Comparison of ENCODE assay signal across 12 cellular contexts in the genomic region with DNA sequence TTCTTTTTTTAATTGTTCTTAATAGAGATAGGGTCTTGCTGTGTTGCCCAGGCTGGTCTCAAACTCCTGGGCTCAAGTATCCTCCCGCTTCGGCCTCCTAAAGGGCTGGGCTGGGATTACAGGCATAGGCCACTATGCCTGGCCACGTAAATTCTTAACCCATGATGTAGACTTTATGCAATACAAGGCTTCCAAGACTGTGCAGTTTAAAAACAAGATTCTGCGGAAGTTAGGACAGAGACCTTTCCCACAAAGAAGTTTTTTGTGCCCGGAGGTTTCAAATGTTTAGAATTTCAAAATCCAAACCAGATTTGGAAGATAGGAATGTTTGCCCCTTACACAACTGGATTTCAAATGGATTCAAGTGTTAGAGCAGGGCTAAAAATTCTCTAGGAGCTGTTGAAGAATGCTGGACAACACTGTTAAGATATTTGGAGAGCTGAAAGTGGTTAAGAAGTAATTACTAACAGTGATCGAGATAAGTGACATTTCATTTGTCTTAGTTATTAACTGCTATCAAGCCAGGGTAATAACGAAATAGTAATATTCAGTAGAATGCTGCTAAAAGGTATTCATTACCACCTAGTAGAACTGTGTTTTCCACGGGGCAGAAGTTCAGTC. TPM values are rescaled to one million over a fixed set of nuclear protein-coding genes. Genes with fewer than 3 reads are reported as not detected.
DNase-seq lines count a peak whose midpoint lies in the region; ATAC-seq and TF ChIP-seq lines count a peak whose summit lies in the region.
"Had no signal": no experiment of that assay in that cellular context is flagged by ENCODE, and none has a peak within 500 bp of the region (broad histone marks: within the 10 kb centered on the region; RNA-seq: fewer than 3 reads in every experiment).

No MANE protein-coding gene starts in this region.

- H3K23ac ChIP-seq in trophoblast cell (ENCODE audit: low read length), result no peak overlapping the region

- H3K9me2 ChIP-seq in DOHH2 (replicated peaks; ENCODE audit: control insufficient read depth, low read length), result no peaks in the 10 kb centered on the region

- H3K4me3 Mint-ChIP-seq in IgD-negative memory B cell, result peak overlapping the region in 3 of 4 donors; percentile 34 to 69 (median 65)

- H4K91ac ChIP-seq in trophoblast cell (ENCODE audit: low read depth, low read length), result no peak overlapping the region

- no peaks in the 10 kb centered on the region for H3K27me3 Mint-ChIP-seq in IgD-negative memory B cell

- H3K4me2 ChIP-seq in DOHH2 (ENCODE audit: low read length) (peak overlapping the region; percentile 9), trophoblast cell (ENCODE audit: low read length) (no peak overlapping the region)

- H3K79me2 ChIP-seq in DOHH2 (ENCODE audit: control insufficient read depth, low read length), result peaks cover 97% of the 10 kb centered on the region
- no peaks in the 10 kb centered on the region for H3K79me2 ChIP-seq in trophoblast cell (ENCODE audit: control insufficient read depth, insufficient read depth, low read length, poor library complexity)

- DNase-seq in adipocyte (ENCODE audit: low read depth) (peak; percentile 6), trophoblast cell (peak; percentile 77 to 99), NCI-H446 treated with DMSO at 0.1 percent for 48 hours (lab: John Stamatoyannopoulos, UW) (no peak)
- DNase-seq: activated naive CD4-positive, alpha-beta T cell; DMS79; MG63; NCI-H2227 treated with DMSO at 0.1 percent for 48 hours had no signal

- H2BK12ac ChIP-seq in trophoblast cell (ENCODE audit: low read length), result no peak overlapping the region

- peak overlapping the region; percentile 93 for H3K27ac ChIP-seq in DOHH2 (ENCODE audit: low read depth, low read length)
- H3K27ac ChIP-seq in trophoblast cell (ENCODE audit: low read depth, low read length), result no peak overlapping the region
- H3K27ac ChIP-seq: HL-60 had no signal

- H2AFZ ChIP-seq in trophoblast cell (ENCODE audit: insufficient read depth, low read length, poor library complexity), result no peak overlapping the region

- H3K4me1 ChIP-seq in DOHH2 (ENCODE audit: control insufficient read depth, low read length) (peaks cover 87% of the 10 kb centered on the region), adipocyte (ENCODE audit: control insufficient read depth, insufficient read depth, low read length) (peaks cover 26% of the 10 kb centered on the region), trophoblast cell (ENCODE audit: control insufficient read depth in 1 of 2, insufficient read depth in 2 of 2, low read length in 2 of 2) (no peaks in the 10 kb centered on the region)

- peak overlapping the region; percentile 84 to 96 (median 95) for H3K27ac Mint-ChIP-seq in IgD-negative memory B cell

- peaks cover 0 to 7% (median 3%) of the 10 kb centered on the region in 3 donors for H3K9me3 Mint-ChIP-seq in IgD-negative memory B cell

- H3K14ac ChIP-seq in trophoblast cell (ENCODE audit: low read length), result no peak overlapping the region

- no peak for TF ChIP-seq CTCF in DOHH2 (IDR thresholded peaks at IDR 0.05; ENCODE audit: low read depth, low read length, poor library complexity, severe bottlenecking)

- no peak overlapping the region for H3K4me3 ChIP-seq in DOHH2 (ENCODE audit: low read length)
- H3K4me3 ChIP-seq in adipocyte (ENCODE audit: low read length), result no peak overlapping the region
- H3K4me3 ChIP-seq in trophoblast cell (ENCODE audit: low read depth, low read length), result no peak overlapping the region
- H3K4me3 ChIP-seq: MG63 had no signal

- no peak overlapping the region for H4K8ac ChIP-seq in trophoblast cell (ENCODE audit: low read depth, low read length)

- no peak overlapping the region for H3K18ac ChIP-seq in trophoblast cell (ENCODE audit: low read length)

- ATAC-seq in HG03139 (IDR thresholded peaks at IDR 0.05; ENCODE audit: unreplicated experiment) (no peak), HG02970 (IDR thresholded peaks at IDR 0.05; ENCODE audit: low FRiP score, unreplicated experiment) (no peak)

- H3K4me1 Mint-ChIP-seq in IgD-negative memory B cell, result peaks cover 57 to 71% (median 71%) of the 10 kb centered on the region in 3 donors

- peaks cover 46% of the 10 kb centered on the region for H3F3A ChIP-seq in DOHH2 (ENCODE audit: control insufficient read depth, insufficient read depth)

- H2BK5ac ChIP-seq in trophoblast cell (ENCODE audit: low read depth, low read length, poor library complexity), result no peak overlapping the region

- no peak overlapping the region for H2BK120ac ChIP-seq in trophoblast cell (ENCODE audit: insufficient read depth, low read length, poor library complexity)

- H3K36me3 Mint-ChIP-seq in IgD-negative memory B cell, result peaks cover 14% of the 10 kb centered on the region

- H3K4ac ChIP-seq in trophoblast cell (ENCODE audit: low read depth, low read length), result no peak overlapping the region

- H3K36me3 ChIP-seq in DOHH2 (ENCODE audit: control insufficient read depth, low read length) (peaks cover 86% of the 10 kb centered on the region), adipocyte (ENCODE audit: control insufficient read depth, insufficient read depth, low read length, severe bottlenecking) (peaks cover 46% of the 10 kb centered on the region), trophoblast cell (ENCODE audit: control insufficient read depth in 1 of 2, insufficient read depth in 2 of 2, low read length in 2 of 2) (peaks cover 0 to 1% of the 10 kb centered on the region in 2 experiments)
- H3K36me3 ChIP-seq: MG63 had no signal

- no peaks in the 10 kb centered on the region for H4K20me1 ChIP-seq in DOHH2 (ENCODE audit: control insufficient read depth, insufficient read depth, low read depth, low read length)

- H3K9ac ChIP-seq in adipocyte (ENCODE audit: low read length) (peak overlapping the region; percentile 17), trophoblast cell (ENCODE audit: low read length) (no peak overlapping the region)

- no peak overlapping the region for H4K12ac ChIP-seq in trophoblast cell (ENCODE audit: low read depth, low read length)

- no CpG with 5 or more reads among the region's 8 CpGs for WGBS in trophoblast cell (ENCODE audit: extremely low coverage, insufficient coverage, insufficient read length)

- H3K9me3 ChIP-seq in DOHH2 (ENCODE audit: control insufficient read depth, insufficient read depth, low read length) (peaks cover 3% of the 10 kb centered on the region; the same call in 1 of the 2 replicates), adipocyte (ENCODE audit: control insufficient read depth, low read length) (no peaks in the 10 kb centered on the region), trophoblast cell (ENCODE audit: insufficient read depth, low read depth, low read length) (no peaks in the 10 kb centered on the region)
- H3K9me3 ChIP-seq: MG63 had no signal

- H2AK5ac ChIP-seq in trophoblast cell (ENCODE audit: low read length), result no peak overlapping the region

- no peaks in the 10 kb centered on the region for H3K27me3 ChIP-seq in DOHH2 (ENCODE audit: control insufficient read depth, low read length)
- no peaks in the 10 kb centered on the region for H3K27me3 ChIP-seq in adipocyte (replicated peaks; ENCODE audit: control insufficient read depth, insufficient read depth, low read length)
- no peaks in the 10 kb centered on the region for H3K27me3 ChIP-seq in trophoblast cell (ENCODE audit: insufficient read depth, low read length)
- H3K27me3 ChIP-seq: MG63 had no signal

- H3K79me1 ChIP-seq in trophoblast cell (ENCODE audit: low read length), result no peaks in the 10 kb centered on the region

RNA-seq across cellular contexts. Expression of gene APBB1IP, which starts 7.4 kb away (rescaled TPM):
- 66.4 TPM for polyA plus RNA-seq in IgD-negative memory B cell
- 6.7 and 6.8 TPM in 2 replicates for polyA plus RNA-seq in trophoblast cell (2013)
